In the genomic region with DNA sequence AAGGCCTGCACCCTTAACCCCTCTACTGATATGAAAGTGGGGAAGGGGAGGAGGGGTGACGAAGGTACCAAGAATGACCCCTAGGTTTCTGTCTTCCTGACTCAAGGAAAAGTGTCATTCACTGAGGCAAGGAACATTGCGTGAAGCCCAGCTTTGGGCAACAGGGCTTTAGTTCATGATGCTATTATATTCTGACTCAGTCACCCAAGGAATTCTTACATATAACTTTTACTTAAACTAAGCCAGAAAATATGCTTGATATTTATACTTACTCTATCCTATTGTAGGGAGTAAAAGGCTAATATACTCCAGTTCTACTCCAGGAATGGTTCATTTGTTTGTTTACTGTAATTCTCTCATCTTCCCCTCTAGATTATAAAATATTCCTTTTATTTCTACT, we compare ENCODE assay signal across 28 cellular contexts.
"Had no signal": no experiment of that assay in that cellular context is flagged by ENCODE, and none has a peak within 500 bp of the region (broad histone marks: within the 10 kb centered on the region; RNA-seq: fewer than 3 reads in every experiment).

No MANE protein-coding gene starts in this region.

- ATAC-seq: activated T-cell treated with anti-CD3 and anti-CD28 coated beads, Interleukin-2, amount 50 U/mL, for 72 hours; natural killer cell; stimulated activated memory B cell treated with anti-CD40 and anti-IgM and Interleukin-4, amounts not matched to agents 10 μg/mL and 1 μg/mL and 100 μg/mL, for 72 hours; stimulated activated naive CD8-positive, alpha-beta T cell treated with anti-CD3 and anti-CD28 coated beads, Interleukin-15, amount 100 ng/mL, for 72 hours had no signal

- H3K4me3 ChIP-seq: breast epithelium, esophagus muscularis mucosa, left ventricle myocardium inferior, lung, neural progenitor cell, right atrium auricular region, smooth muscle cell had no signal

- H3K4me1 ChIP-seq: breast epithelium, esophagus muscularis mucosa, left ventricle myocardium inferior, neural progenitor cell, right atrium auricular region had no signal

- H3K27ac ChIP-seq: breast epithelium, esophagus muscularis mucosa, left ventricle myocardium inferior, neural progenitor cell, right atrium auricular region had no signal

- DNase-seq: activated CD4-positive, alpha-beta T cell treated with anti-CD3 and anti-CD28 coated beads for 4 hours; activated CD4-positive, alpha-beta T cell treated with anti-CD3 and anti-CD28 coated beads, Interleukin-2, amount 50 U/mL, for 4 hours; activated effector memory CD4-positive, alpha-beta T cell treated with Interleukin-2 at 50 U/mL for 16 hours; activated naive CD4-positive, alpha-beta T cell treated with Interleukin-2 at 50 U/mL for 16 hours; activated naive CD8-positive, alpha-beta T cell treated with anti-CD3 and anti-CD28 coated beads for 36 hours; activated T-cell treated with anti-CD3 and anti-CD28 coated beads for 4 hours; activated T-cell treated with anti-CD3 and anti-CD28 coated beads, Interleukin-2, amount 50 U/mL, for 72 hours; amygdala; dermis blood vessel endothelial cell; effector CD4-positive, alpha-beta T cell; islet precursor cell; left ventricle myocardium inferior; mesendoderm; natural killer cell; occipital lobe; stimulated activated CD4-positive, alpha-beta T cell treated with anti-CD3 and anti-CD28 coated beads, Interleukin-1b, Interleukin-23, amount 100 ng/mL, for 48 hours; stimulated activated CD4-positive, alpha-beta T cell treated with anti-CD3 and anti-CD28 coated beads, Interleukin-4, amount 100 ng/mL, for 4 hours; stimulated activated CD8-positive, alpha-beta memory T cell treated with anti-CD3 and anti-CD28 coated beads, Interleukin-4, amount 100 ng/mL, for 48 hours; stimulated activated naive CD8-positive, alpha-beta T cell treated with anti-CD3 and anti-CD28 coated beads, Interleukin-15, amount 100 ng/mL, for 72 hours; substantia nigra; T-helper 1 cell had no signal

- H3K4me2 ChIP-seq: neural progenitor cell, smooth muscle cell had no signal

- H3K9ac ChIP-seq: neural progenitor cell had no signal

- H3K9me3 ChIP-seq: breast epithelium, esophagus muscularis mucosa, left ventricle myocardium inferior, right atrium auricular region had no signal

- H2AFZ ChIP-seq: neural progenitor cell had no signal

- H3K27me3 ChIP-seq: breast epithelium, esophagus muscularis mucosa, neural progenitor cell, right atrium auricular region had no signal
